ENCODE assay signal across 25 cellular contexts in the genomic region with DNA sequence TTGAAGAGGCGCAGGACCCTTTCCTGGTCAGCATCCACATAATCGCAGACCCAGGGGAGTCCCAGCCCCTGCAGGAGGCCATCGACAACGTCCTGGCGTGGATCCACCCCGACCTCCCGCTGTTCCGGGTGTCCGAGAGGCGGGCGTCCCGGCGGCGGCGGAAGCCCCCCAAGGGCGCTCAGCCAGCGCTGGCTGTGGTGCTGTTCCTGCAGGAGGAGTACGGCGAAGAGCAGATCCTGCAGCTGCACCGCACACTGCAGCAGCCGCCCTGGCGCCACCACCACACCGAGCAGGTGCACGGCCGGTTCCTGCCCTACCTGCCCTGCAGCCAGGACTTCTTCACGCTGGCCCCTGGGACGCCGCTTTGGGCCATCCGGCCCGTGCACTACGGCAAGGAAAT. TPM values are rescaled to one million over a fixed set of nuclear protein-coding genes. Genes with fewer than 3 reads are reported as not detected.
"Had no signal": no experiment of that assay in that cellular context is flagged by ENCODE, and none has a peak within 500 bp of the region (broad histone marks: within the 10 kb centered on the region; RNA-seq: fewer than 3 reads in every experiment).

No MANE protein-coding gene starts in this region.

- H3K27ac Mint-ChIP-seq: effector memory CD8-positive, alpha-beta T cell; natural killer cell; progenitor cell of endocrine pancreas; stimulated activated effector memory CD8-positive, alpha-beta T cell treated with anti-CD3 and anti-CD28 coated beads, Interleukin-12 subunit alpha, Interleukin-12 subunit beta, amount 100 ng/mL, for 72 hours; type B pancreatic cell had no signal

- H3K4me2 ChIP-seq: hepatocyte had no signal

- H3K4me3 Mint-ChIP-seq: central memory CD8-positive, alpha-beta T cell; effector memory CD8-positive, alpha-beta T cell; natural killer cell; neural crest cell; stimulated activated effector memory CD8-positive, alpha-beta T cell treated with anti-CD3 and anti-CD28 coated beads, Interleukin-12 subunit alpha, Interleukin-12 subunit beta, amount 100 ng/mL, for 72 hours; type B pancreatic cell had no signal

- DNase-seq: dermis blood vessel endothelial cell; effector memory CD8-positive, alpha-beta T cell; foreskin fibroblast; left ventricle myocardium superior; lower lobe of right lung; natural killer cell; sigmoid colon; stimulated activated CD4-positive, alpha-beta T cell treated with anti-CD3 and anti-CD28 coated beads, Interleukin-2, amount 100 ng/mL, for 24 hours; stimulated activated CD4-positive, alpha-beta T cell treated with anti-CD3 and anti-CD28 coated beads, Interleukin-4, amount 100 ng/mL, for 24 hours; stimulated activated naive CD4-positive, alpha-beta T cell treated with Interleukin-2 at 50 U/mL for 16 hours; testis; tibial artery had no signal

- H3K27me3 Mint-ChIP-seq: central memory CD8-positive, alpha-beta T cell; progenitor cell of endocrine pancreas; type B pancreatic cell had no signal

- H3K79me2 ChIP-seq: hepatocyte, parathyroid adenoma had no signal

- FAIRE-seq: islet of Langerhans had no signal

- H3K4me3 ChIP-seq: cardiac muscle cell, coronary artery, gastroesophageal sphincter, heart left ventricle, hepatocyte, lower lobe of right lung, sigmoid colon, testis, tibial artery had no signal

- H3K27me3 ChIP-seq: cardiac muscle cell, gastroesophageal sphincter, heart left ventricle, hepatocyte, sigmoid colon, testis, tibial artery had no signal

- H3K9ac ChIP-seq: parathyroid adenoma had no signal

- H3K9me3 ChIP-seq: gastroesophageal sphincter, heart left ventricle, lower lobe of right lung, sigmoid colon, testis, tibial artery had no signal

- H3K36me3 ChIP-seq: cardiac muscle cell, lower lobe of right lung had no signal

- H3K4me1 Mint-ChIP-seq: stimulated activated effector memory CD8-positive, alpha-beta T cell treated with anti-CD3 and anti-CD28 coated beads, Interleukin-12 subunit alpha, Interleukin-12 subunit beta, amount 100 ng/mL, for 72 hours had no signal

- H3K27ac ChIP-seq: cardiac muscle cell, coronary artery, hepatocyte, lower lobe of right lung, parathyroid adenoma, testis, tibial artery had no signal

- H3K9me3 Mint-ChIP-seq: central memory CD8-positive, alpha-beta T cell; effector memory CD8-positive, alpha-beta T cell; natural killer cell; neural crest cell; stimulated activated effector memory CD8-positive, alpha-beta T cell treated with anti-CD3 and anti-CD28 coated beads, Interleukin-12 subunit alpha, Interleukin-12 subunit beta, amount 100 ng/mL, for 72 hours; type B pancreatic cell had no signal

- ATAC-seq: effector memory CD8-positive, alpha-beta T cell; gastroesophageal sphincter; heart left ventricle; left ventricle myocardium superior; lower lobe of right lung; right cardiac atrium; stimulated activated effector memory CD8-positive, alpha-beta T cell treated with anti-CD3 and anti-CD28 coated beads, Interleukin-12 subunit alpha, Interleukin-12 subunit beta, amount 100 ng/mL, for 72 hours had no signal

- H3K36me3 Mint-ChIP-seq: natural killer cell; stimulated activated effector memory CD8-positive, alpha-beta T cell treated with anti-CD3 and anti-CD28 coated beads, Interleukin-12 subunit alpha, Interleukin-12 subunit beta, amount 100 ng/mL, for 72 hours had no signal

- H2AFZ ChIP-seq: hepatocyte, parathyroid adenoma had no signal

RNA-seq across cellular contexts. Expression of gene FAM124A, which starts 29.3 kb away (rescaled TPM):
- total RNA-seq: natural killer cell had no signal
